ENCODE assay signal across 1 cellular context in genomic region chr6:53070808-53071207, GRCh38.
TF ChIP-seq lines count a peak whose summit lies in the region.

No MANE protein-coding gene starts in this region.

TF ChIP-seq in GM12878, 131 proteins besides CTCF, POLR2A, EP300 and RAD21 (continued from another document):
- TF ChIP-seq, protein P1, sequence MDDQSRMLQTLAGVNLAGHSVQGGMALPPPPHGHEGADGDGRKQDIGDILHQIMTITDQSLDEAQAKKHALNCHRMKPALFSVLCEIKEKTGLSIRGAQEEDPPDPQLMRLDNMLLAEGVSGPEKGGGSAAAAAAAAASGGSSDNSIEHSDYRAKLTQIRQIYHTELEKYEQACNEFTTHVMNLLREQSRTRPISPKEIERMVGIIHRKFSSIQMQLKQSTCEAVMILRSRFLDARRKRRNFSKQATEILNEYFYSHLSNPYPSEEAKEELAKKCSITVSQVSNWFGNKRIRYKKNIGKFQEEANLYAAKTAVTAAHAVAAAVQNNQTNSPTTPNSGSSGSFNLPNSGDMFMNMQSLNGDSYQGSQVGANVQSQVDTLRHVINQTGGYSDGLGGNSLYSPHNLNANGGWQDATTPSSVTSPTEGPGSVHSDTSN (IDR thresholded peaks at IDR 0.05; ENCODE audit: insufficient replicate concordance, low read depth, low read length): no peak
- TF ChIP-seq SUPT20H (IDR thresholded peaks at IDR 0.05; ENCODE audit: borderline replicate concordance, control insufficient read depth, low read depth, low read length) (no peak), NFYA (IDR thresholded peaks at IDR 0.05; ENCODE audit: borderline replicate concordance, low read depth, low read length) (no peak), CREM (IDR thresholded peaks at IDR 0.05; ENCODE audit: low read depth) (0 out of 2 replicates have a peak, but pooled peaks have one; percentile 24), MEF2B (IDR thresholded peaks at IDR 0.05; ENCODE audit: partially characterized antibody, poor library complexity, severe bottlenecking) (no peak), STAT3 (IDR thresholded peaks at IDR 0.05; ENCODE audit: low read depth, low read length) (no peak), TCF12 (IDR thresholded peaks at IDR 0.05; ENCODE audit: low read depth, low read length) (no peak), ATF7 (IDR thresholded peaks at IDR 0.05; ENCODE audit: low read depth) (0 out of 2 replicates have a peak, but pooled peaks have one; percentile 21), IKZF2 (IDR thresholded peaks at IDR 0.05) (0 out of 4 replicates have a peak, but pooled peaks of 1 of the 2 experiments have one; percentile 22), ESRRA (IDR thresholded peaks at IDR 0.05; ENCODE audit: low read length) (no peak), CHD1 (IDR thresholded peaks at IDR 0.05; ENCODE audit: low read depth, low read length) (no peak), MLLT1 (IDR thresholded peaks at IDR 0.05) (0 out of 2 replicates have a peak, but pooled peaks have one; percentile 29), NFXL1 (IDR thresholded peaks at IDR 0.05; ENCODE audit: borderline replicate concordance) (no peak), ZBTB11 (CRISPR knock-in tag; IDR thresholded peaks at IDR 0.05) (no peak), ZNF622 (IDR thresholded peaks at IDR 0.05) (no peak), JUNB (IDR thresholded peaks at IDR 0.05) (peak; percentile 66), PML (IDR thresholded peaks at IDR 0.05; ENCODE audit: low read length) (no peak), HCFC1 (IDR thresholded peaks at IDR 0.05; ENCODE audit: low read length) (no peak), NBN (IDR thresholded peaks at IDR 0.05) (no peak), EGR1 (IDR thresholded peaks at IDR 0.05; ENCODE audit: borderline replicate concordance in 1 of 2, low read depth in 2 of 2, low read length in 2 of 2) (no peak), STAT1 (conservative IDR thresholded peaks at IDR 0.05) (no peak)
- TF ChIP-seq, protein P2, sequence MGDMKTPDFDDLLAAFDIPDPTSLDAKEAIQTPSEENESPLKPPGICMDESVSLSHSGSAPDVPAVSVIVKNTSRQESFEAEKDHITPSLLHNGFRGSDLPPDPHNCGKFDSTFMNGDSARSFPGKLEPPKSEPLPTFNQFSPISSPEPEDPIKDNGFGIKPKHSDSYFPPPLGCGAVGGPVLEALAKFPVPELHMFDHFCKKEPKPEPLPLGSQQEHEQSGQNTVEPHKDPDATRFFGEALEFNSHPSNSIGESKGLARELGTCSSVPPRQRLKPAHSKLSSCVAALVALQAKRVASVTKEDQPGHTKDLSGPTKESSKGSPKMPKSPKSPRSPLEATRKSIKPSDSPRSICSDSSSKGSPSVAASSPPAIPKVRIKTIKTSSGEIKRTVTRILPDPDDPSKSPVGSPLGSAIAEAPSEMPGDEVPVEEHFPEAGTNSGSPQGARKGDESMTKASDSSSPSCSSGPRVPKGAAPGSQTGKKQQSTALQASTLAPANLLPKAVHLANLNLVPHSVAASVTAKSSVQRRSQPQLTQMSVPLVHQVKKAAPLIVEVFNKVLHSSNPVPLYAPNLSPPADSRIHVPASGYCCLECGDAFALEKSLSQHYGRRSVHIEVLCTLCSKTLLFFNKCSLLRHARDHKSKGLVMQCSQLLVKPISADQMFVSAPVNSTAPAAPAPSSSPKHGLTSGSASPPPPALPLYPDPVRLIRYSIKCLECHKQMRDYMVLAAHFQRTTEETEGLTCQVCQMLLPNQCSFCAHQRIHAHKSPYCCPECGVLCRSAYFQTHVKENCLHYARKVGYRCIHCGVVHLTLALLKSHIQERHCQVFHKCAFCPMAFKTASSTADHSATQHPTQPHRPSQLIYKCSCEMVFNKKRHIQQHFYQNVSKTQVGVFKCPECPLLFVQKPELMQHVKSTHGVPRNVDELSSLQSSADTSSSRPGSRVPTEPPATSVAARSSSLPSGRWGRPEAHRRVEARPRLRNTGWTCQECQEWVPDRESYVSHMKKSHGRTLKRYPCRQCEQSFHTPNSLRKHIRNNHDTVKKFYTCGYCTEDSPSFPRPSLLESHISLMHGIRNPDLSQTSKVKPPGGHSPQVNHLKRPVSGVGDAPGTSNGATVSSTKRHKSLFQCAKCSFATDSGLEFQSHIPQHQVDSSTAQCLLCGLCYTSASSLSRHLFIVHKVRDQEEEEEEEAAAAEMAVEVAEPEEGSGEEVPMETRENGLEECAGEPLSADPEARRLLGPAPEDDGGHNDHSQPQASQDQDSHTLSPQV (IDR thresholded peaks at IDR 0.05): no peak
- TF ChIP-seq, protein P3, sequence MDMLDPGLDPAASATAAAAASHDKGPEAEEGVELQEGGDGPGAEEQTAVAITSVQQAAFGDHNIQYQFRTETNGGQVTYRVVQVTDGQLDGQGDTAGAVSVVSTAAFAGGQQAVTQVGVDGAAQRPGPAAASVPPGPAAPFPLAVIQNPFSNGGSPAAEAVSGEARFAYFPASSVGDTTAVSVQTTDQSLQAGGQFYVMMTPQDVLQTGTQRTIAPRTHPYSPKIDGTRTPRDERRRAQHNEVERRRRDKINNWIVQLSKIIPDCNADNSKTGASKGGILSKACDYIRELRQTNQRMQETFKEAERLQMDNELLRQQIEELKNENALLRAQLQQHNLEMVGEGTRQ (IDR thresholded peaks at IDR 0.05; ENCODE audit: borderline replicate concordance, low read depth, low read length): no peak
- TF ChIP-seq, protein P4, sequence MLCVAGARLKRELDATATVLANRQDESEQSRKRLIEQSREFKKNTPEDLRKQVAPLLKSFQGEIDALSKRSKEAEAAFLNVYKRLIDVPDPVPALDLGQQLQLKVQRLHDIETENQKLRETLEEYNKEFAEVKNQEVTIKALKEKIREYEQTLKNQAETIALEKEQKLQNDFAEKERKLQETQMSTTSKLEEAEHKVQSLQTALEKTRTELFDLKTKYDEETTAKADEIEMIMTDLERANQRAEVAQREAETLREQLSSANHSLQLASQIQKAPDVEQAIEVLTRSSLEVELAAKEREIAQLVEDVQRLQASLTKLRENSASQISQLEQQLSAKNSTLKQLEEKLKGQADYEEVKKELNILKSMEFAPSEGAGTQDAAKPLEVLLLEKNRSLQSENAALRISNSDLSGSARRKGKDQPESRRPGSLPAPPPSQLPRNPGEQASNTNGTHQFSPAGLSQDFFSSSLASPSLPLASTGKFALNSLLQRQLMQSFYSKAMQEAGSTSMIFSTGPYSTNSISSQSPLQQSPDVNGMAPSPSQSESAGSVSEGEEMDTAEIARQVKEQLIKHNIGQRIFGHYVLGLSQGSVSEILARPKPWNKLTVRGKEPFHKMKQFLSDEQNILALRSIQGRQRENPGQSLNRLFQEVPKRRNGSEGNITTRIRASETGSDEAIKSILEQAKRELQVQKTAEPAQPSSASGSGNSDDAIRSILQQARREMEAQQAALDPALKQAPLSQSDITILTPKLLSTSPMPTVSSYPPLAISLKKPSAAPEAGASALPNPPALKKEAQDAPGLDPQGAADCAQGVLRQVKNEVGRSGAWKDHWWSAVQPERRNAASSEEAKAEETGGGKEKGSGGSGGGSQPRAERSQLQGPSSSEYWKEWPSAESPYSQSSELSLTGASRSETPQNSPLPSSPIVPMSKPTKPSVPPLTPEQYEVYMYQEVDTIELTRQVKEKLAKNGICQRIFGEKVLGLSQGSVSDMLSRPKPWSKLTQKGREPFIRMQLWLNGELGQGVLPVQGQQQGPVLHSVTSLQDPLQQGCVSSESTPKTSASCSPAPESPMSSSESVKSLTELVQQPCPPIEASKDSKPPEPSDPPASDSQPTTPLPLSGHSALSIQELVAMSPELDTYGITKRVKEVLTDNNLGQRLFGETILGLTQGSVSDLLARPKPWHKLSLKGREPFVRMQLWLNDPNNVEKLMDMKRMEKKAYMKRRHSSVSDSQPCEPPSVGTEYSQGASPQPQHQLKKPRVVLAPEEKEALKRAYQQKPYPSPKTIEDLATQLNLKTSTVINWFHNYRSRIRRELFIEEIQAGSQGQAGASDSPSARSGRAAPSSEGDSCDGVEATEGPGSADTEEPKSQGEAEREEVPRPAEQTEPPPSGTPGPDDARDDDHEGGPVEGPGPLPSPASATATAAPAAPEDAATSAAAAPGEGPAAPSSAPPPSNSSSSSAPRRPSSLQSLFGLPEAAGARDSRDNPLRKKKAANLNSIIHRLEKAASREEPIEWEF (IDR thresholded peaks at IDR 0.05; ENCODE audit: insufficient replicate concordance, low read depth, low read length): no peak
- TF ChIP-seq, protein P5, sequence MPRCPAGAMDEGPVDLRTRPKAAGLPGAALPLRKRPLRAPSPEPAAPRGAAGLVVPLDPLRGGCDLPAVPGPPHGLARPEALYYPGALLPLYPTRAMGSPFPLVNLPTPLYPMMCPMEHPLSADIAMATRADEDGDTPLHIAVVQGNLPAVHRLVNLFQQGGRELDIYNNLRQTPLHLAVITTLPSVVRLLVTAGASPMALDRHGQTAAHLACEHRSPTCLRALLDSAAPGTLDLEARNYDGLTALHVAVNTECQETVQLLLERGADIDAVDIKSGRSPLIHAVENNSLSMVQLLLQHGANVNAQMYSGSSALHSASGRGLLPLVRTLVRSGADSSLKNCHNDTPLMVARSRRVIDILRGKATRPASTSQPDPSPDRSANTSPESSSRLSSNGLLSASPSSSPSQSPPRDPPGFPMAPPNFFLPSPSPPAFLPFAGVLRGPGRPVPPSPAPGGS (IDR thresholded peaks at IDR 0.05; ENCODE audit: borderline replicate concordance, insufficient read depth, low read depth, low read length, poor library complexity, severe bottlenecking): peak; percentile 19
- TF ChIP-seq, protein P6, sequence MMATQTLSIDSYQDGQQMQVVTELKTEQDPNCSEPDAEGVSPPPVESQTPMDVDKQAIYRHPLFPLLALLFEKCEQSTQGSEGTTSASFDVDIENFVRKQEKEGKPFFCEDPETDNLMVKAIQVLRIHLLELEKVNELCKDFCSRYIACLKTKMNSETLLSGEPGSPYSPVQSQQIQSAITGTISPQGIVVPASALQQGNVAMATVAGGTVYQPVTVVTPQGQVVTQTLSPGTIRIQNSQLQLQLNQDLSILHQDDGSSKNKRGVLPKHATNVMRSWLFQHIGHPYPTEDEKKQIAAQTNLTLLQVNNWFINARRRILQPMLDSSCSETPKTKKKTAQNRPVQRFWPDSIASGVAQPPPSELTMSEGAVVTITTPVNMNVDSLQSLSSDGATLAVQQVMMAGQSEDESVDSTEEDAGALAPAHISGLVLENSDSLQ (IDR thresholded peaks at IDR 0.05): peak; percentile 36; the same call in 1 of the 2 replicates
